9 cellular contexts compared by ENCODE assay signal in the genomic region with DNA sequence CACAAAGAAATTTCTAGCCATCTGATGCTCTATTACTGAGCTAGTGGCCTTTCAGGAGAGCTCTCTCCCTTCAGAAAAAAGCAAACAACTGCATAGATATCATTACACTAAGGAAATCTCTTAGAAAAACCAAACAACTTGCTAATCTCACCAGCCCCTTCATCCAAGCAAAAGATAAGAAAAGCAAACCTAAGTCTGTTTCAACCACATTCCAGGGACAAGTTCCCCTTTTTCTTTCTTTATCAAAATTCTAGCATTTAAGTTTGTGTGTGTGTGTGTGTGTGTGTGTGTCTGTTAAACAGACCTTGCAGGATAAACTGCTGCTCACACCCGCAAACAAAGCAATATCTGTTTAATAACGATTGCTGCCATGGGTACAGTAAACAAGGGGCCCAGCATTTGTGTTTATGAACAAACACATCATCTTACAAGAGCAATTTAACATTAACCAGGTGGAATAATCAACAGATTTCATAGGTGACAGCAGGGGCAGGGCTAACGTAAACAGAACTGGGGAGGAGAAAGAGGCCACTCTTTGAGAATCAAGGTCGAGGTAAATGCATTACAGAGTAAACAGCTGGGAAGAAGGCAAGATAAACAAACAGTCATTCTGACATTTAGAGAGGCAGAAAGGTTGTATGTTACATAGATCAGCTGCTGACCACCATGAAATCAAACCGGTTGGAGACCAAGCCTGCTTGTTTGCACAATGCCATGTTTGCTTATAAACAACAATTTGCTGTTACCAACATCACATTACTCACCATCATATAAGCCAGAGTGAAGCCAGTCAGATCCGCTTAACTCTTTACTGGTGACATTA.
DNase-seq lines count a peak whose midpoint lies in the region; ATAC-seq and TF ChIP-seq lines count a peak whose summit lies in the region.
"Had no signal": no experiment of that assay in that cellular context is flagged by ENCODE, and none has a peak within 500 bp of the region (broad histone marks: within the 10 kb centered on the region; RNA-seq: fewer than 3 reads in every experiment).

No MANE protein-coding gene starts in this region.

- intact Hi-C loops in Calu3 (cut with micrococcal nuclease; ENCODE audit: unreplicated experiment): no loop called here

- H3K9me3 Mint-ChIP-seq in Calu3 (ENCODE audit: low read depth, unreplicated experiment): no peaks in the 10 kb centered on the region
- peaks cover 9% of the 10 kb centered on the region for H3K9me3 Mint-ChIP-seq in activated naive CD8-positive, alpha-beta T cell (ENCODE audit: low read depth)

- CTCF ChIA-PET in Calu3 (lab: Charles Lee): interaction anchor here (0.6 kb wide), 2 partner anchors 39 to 366 kb away, joined by 3 read pairs; no protein-coding TSS in a partner anchor
- CTCF ChIA-PET in RWPE1 (lab: Yijun Ruan, JAX): interaction anchor here (0.6 kb wide), 1 partner anchor 56 kb away, joined by 3 read pairs; no protein-coding TSS in a partner anchor

- no peak overlapping the region for H3K4me3 ChIP-seq in mucosa of stomach (ENCODE audit: low read length)

- H3K27ac ChIP-seq in RWPE1: no peak overlapping the region

- DNase-seq in Calu3: peak; percentile 2
- peak; percentile 4 to 92 (median 66) for DNase-seq in NCI-H1417 (lab: John Stamatoyannopoulos, UW)
- DNase-seq in RWPE1 (ENCODE audit: low spot score): no peak
- no peak for DNase-seq in effector CD8-positive, alpha-beta T cell (lab: John Stamatoyannopoulos, UW)
- DNase-seq: kidney glomerular epithelial cell had no signal

- POLR2A ChIA-PET in RWPE1 (lab: Yijun Ruan, JAX; ENCODE audit: low non-redundant PET): no interaction called here

- H3K4me3 Mint-ChIP-seq in Calu3 (ENCODE audit: low read depth, unreplicated experiment): peak overlapping the region; percentile 46
- H3K4me3 Mint-ChIP-seq in activated naive CD8-positive, alpha-beta T cell: peak overlapping the region; percentile 33

- peaks cover 39% of the 10 kb centered on the region for H3K4me1 ChIP-seq in mucosa of stomach (ENCODE audit: control insufficient read depth, insufficient read depth, low read length)

- peak overlapping the region; percentile 0 for H3K9ac ChIP-seq in mucosa of stomach (ENCODE audit: low read length)

- no peaks in the 10 kb centered on the region for H3K36me3 ChIP-seq in mucosa of stomach (ENCODE audit: control insufficient read depth, insufficient read depth, low read length)

- no peaks in the 10 kb centered on the region for H3K27me3 Mint-ChIP-seq in Calu3 (ENCODE audit: unreplicated experiment)
- H3K27me3 Mint-ChIP-seq in activated naive CD8-positive, alpha-beta T cell: no peaks in the 10 kb centered on the region

- peak overlapping the region; percentile 25 for H3K27ac Mint-ChIP-seq in Calu3 (ENCODE audit: unreplicated experiment)
- peak overlapping the region; percentile 88 for H3K27ac Mint-ChIP-seq in activated naive CD8-positive, alpha-beta T cell

- no peak for TF ChIP-seq CTCF in Calu3 (IDR thresholded peaks at IDR 0.05; ENCODE audit: unreplicated experiment)
- TF ChIP-seq CTCF in RWPE1 (conservative IDR thresholded peaks at IDR 0.05; ENCODE audit: low read depth): no peak

- H3K4me1 Mint-ChIP-seq in Calu3 (ENCODE audit: low read depth, unreplicated experiment): peaks cover 27% of the 10 kb centered on the region
- peaks cover 94% of the 10 kb centered on the region for H3K4me1 Mint-ChIP-seq in activated naive CD8-positive, alpha-beta T cell (ENCODE audit: low read depth)

- no peaks in the 10 kb centered on the region for H3K27me3 ChIP-seq in mucosa of stomach (ENCODE audit: control insufficient read depth, insufficient read depth, low read length)

- no peaks in the 10 kb centered on the region for H3K36me3 Mint-ChIP-seq in Calu3 (ENCODE audit: insufficient read depth, unreplicated experiment)
- H3K36me3 Mint-ChIP-seq in activated naive CD8-positive, alpha-beta T cell: peaks cover 31% of the 10 kb centered on the region

- H3K9me3 ChIP-seq in mucosa of stomach (ENCODE audit: control insufficient read depth, low read length): no peaks in the 10 kb centered on the region

- ATAC-seq in HG03354 (IDR thresholded peaks at IDR 0.05; ENCODE audit: poor library complexity, severe bottlenecking, unreplicated experiment) (no peak), GM21717 (IDR thresholded peaks at IDR 0.05; ENCODE audit: unreplicated experiment) (no peak)

- BruUV-seq in Calu3 (replicated peaks; lab: Mats Ljungman, UMichigan): no TSS peak

Comparison
In these comparisons a context has a peak if more than half of its experiments do, and no peak if none do; other contexts are left out.
1. DNase-seq: peak in Calu3 (single experiment) and NCI-H1417 (3 of 3); none in RWPE1 (single experiment) and effector CD8-positive, alpha-beta T cell (single experiment).